In genomic region chr17:11720816-11721215, GRCh38 we compare ENCODE assay signal across 10 cellular contexts.
"Had no signal": no experiment of that assay in that cellular context is flagged by ENCODE, and none has a peak within 500 bp of the region (broad histone marks: within the 10 kb centered on the region; RNA-seq: fewer than 3 reads in every experiment).

No MANE protein-coding gene starts in this region.

- ATAC-seq: HCT116, HepG2 had no signal

- H3K9me3 ChIP-seq: HAP-1 had no signal

- H3K4me3 ChIP-seq: GM23248, HAP-1 had no signal

- H3K27ac ChIP-seq: GM23248, HL-60 had no signal

- H3K27me3 Mint-ChIP-seq: IgD-negative memory B cell had no signal

- H3K36me3 Mint-ChIP-seq: IgD-negative memory B cell had no signal

- H3K36me3 ChIP-seq: HAP-1 had no signal

- H3K4me1 ChIP-seq: HAP-1 had no signal

- H3K4me3 Mint-ChIP-seq: HFFc6, IgD-negative memory B cell had no signal

- H3K27ac Mint-ChIP-seq: HFFc6, IgD-negative memory B cell had no signal

- H3K4me1 Mint-ChIP-seq: IgD-negative memory B cell had no signal

- DNase-seq: GM23248, GOT3, H7, HFFc6, KG1 had no signal
